8 cellular contexts compared by ENCODE assay signal in genomic region chr13:40769970-40770369, GRCh38. TPM values are rescaled to one million over a fixed set of nuclear protein-coding genes. Genes with fewer than 3 reads are reported as not detected.
DNase-seq lines count a peak whose midpoint lies in the region; ATAC-seq and TF ChIP-seq lines count a peak whose summit lies in the region.

No MANE protein-coding gene starts in this region.

- H3K27me3 ChIP-seq in left ventricle myocardium inferior (ENCODE audit: low read depth) = no peaks in the 10 kb centered on the region
- no peaks in the 10 kb centered on the region for H3K27me3 ChIP-seq in vagina

- peaks cover 20% of the 10 kb centered on the region for H3K4me1 Mint-ChIP-seq in mesothelial cell of epicardium

- H3K9me3 ChIP-seq in left ventricle myocardium inferior (replicated peaks) (no peaks in the 10 kb centered on the region), vagina (no peaks in the 10 kb centered on the region)

- TF ChIP-seq CTCF in left ventricle myocardium inferior (IDR thresholded peaks at IDR 0.05; ENCODE audit: borderline replicate concordance) (no peak), astrocyte of the spinal cord (IDR thresholded peaks at IDR 0.05; ENCODE audit: low read depth, low read length) (no peak), mesothelial cell of epicardium (IDR thresholded peaks at IDR 0.05; ENCODE audit: unreplicated experiment) (no peak), vagina (IDR thresholded peaks at IDR 0.05) (no peak)

- peak overlapping the region; percentile 99 for H3K4me3 Mint-ChIP-seq in mesothelial cell of epicardium

- intact Hi-C loops in left ventricle myocardium inferior (cut with micrococcal nuclease) (loop anchor here (10.0 kb wide), 1 partner anchor 1085 kb away; no protein-coding TSS in a partner anchor), left cardiac atrium (cut with DNase I) (no loop called here), vagina (cut with DNase I) (no loop called here)

- no peak for ATAC-seq in left cardiac atrium

- H3K36me3 ChIP-seq in left ventricle myocardium inferior (peaks cover 4% of the 10 kb centered on the region), vagina (no peaks in the 10 kb centered on the region)

- H3K4me3 ChIP-seq in left ventricle myocardium inferior = peak overlapping the region; percentile 85
- peak overlapping the region; percentile 92 for H3K4me3 ChIP-seq in astrocyte of the spinal cord (ENCODE audit: low read depth, low read length)
- peak overlapping the region; percentile 63 to 66 for H3K4me3 ChIP-seq in vagina

- in situ Hi-C loops in astrocyte of the spinal cord (cut with HindIII; ENCODE audit: low sequenced_read_pairs) = no loop called here

- no peaks in the 10 kb centered on the region for H3K27me3 Mint-ChIP-seq in mesothelial cell of epicardium (ENCODE audit: low read depth)

- DNase-seq in left ventricle myocardium inferior (no peak), left cardiac atrium (no peak), astrocyte of the spinal cord (ENCODE audit: low read depth, low spot score) (no peak), mesothelial cell of epicardium (ENCODE audit: low spot score in 2 of 2, unreplicated experiment in 2 of 2) (no peak), vagina (ENCODE audit: extremely low spot score in 2 of 2) (no peak), epidermal melanocyte (ENCODE audit: insufficient read length, low spot score) (no peak), cortex of kidney (lab: John Stamatoyannopoulos, UW) (no peak), cerebellum (ENCODE audit: low spot score) (no peak)

- H3K9me3 Mint-ChIP-seq in mesothelial cell of epicardium = no peaks in the 10 kb centered on the region

- H3K27ac Mint-ChIP-seq in mesothelial cell of epicardium = peak overlapping the region; percentile 57

- peak overlapping the region; percentile 92 for H3K27ac ChIP-seq in left ventricle myocardium inferior (replicated peaks)
- peak overlapping the region; percentile 78 for H3K27ac ChIP-seq in vagina

- TF ChIP-seq POLR2A in vagina (IDR thresholded peaks at IDR 0.05) = no peak

- peaks cover 2% of the 10 kb centered on the region for H3K36me3 Mint-ChIP-seq in mesothelial cell of epicardium

- H3K4me1 ChIP-seq in left ventricle myocardium inferior = peaks cover 17% of the 10 kb centered on the region
- H3K4me1 ChIP-seq in vagina = no peaks in the 10 kb centered on the region

RNA-seq across cellular contexts. Expression of gene MRPS31, which starts 1.0 kb away (rescaled TPM):
- total RNA-seq in left ventricle myocardium inferior = 32.2 TPM
- 10 to 100 TPM; 25.6 to 26.0 TPM for total RNA-seq in left cardiac atrium
- total RNA-seq in mesothelial cell of epicardium = 29.6 to 33.3 TPM (median 31.3 TPM) in 3 replicates
- 17.9 TPM for total RNA-seq in vagina
- total RNA-seq in cerebellum = 29.7 TPM

RNA-seq across cellular contexts. Expression of gene SLC25A15, which starts 19.4 kb away (rescaled TPM):
- total RNA-seq in left ventricle myocardium inferior (5.4 TPM), left cardiac atrium (1 to 10 TPM; 4.7 to 4.9 TPM), mesothelial cell of epicardium (11.0 to 13.2 TPM (median 12.2 TPM) in 3 replicates), vagina (7.1 TPM), cerebellum (16.3 TPM)
